Comparison of ENCODE assay signal across 20 cellular contexts in the genomic region with DNA sequence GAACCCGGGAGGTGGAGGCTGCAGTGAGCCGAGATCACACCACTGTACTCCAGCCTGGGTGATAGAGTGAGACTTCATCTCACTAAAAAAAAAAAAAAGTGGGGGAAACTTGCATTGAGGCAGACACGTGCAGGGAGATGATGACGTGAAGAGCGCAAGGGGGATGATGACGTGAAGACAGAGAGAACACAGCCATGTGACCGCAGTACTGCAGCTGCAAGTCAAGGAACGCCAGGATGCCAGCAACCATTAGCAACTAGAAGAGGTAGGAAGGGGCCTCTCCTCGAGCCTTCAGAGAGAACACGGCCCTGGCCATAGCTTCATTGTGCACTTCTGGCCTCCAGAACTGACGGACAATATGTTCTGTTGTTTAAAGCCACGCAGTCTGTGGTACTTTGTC. TPM values are rescaled to one million over a fixed set of nuclear protein-coding genes. Genes with fewer than 3 reads are reported as not detected.
A peak's percentile ranks its signal among the peaks of the same experiment; 100 is the strongest.
DNase-seq lines count a peak whose midpoint lies in the region; ATAC-seq and TF ChIP-seq lines count a peak whose summit lies in the region.
"Had no signal": no experiment of that assay in that cellular context is flagged by ENCODE, and none has a peak within 500 bp of the region (broad histone marks: within the 10 kb centered on the region; RNA-seq: fewer than 3 reads in every experiment).

No MANE protein-coding gene starts in this region.

- intact Hi-C loops in activated CD4-positive, alpha-beta T cell treated with anti-CD3 and anti-CD28 coated beads for 36 hours (cut with DNase I, micrococcal nuclease): loop anchor here in 1 of 2 experiments (2.0 kb wide), 1 partner anchor 29 kb away; the partner anchor contains the start of gene RFT1
- intact Hi-C loops in CD14-positive monocyte (cut with micrococcal nuclease): loop anchor here in 1 of 2 donors (5.0 kb wide), 2 partner anchors 40 to 150 kb away; no protein-coding TSS in a partner anchor
- intact Hi-C loops in activated CD8-positive, alpha-beta T cell treated with anti-CD3 and anti-CD28 coated beads for 36 hours (cut with micrococcal nuclease): no loop called here

- no peaks in the 10 kb centered on the region for H3K27me3 Mint-ChIP-seq in activated CD4-positive, alpha-beta T cell treated with anti-CD3 and anti-CD28 coated beads for 36 hours
- H3K27me3 Mint-ChIP-seq in CD14-positive monocyte (ENCODE audit: low read depth in 3 of 3) (peaks cover 0 to 2% (median 0%) of the 10 kb centered on the region in 3 donors), memory B cell (no peaks in the 10 kb centered on the region)
- no peaks in the 10 kb centered on the region for H3K27me3 Mint-ChIP-seq in activated CD8-positive, alpha-beta T cell treated with anti-CD3 and anti-CD28 coated beads for 36 hours

- H3K27ac Mint-ChIP-seq in activated CD4-positive, alpha-beta T cell treated with anti-CD3 and anti-CD28 coated beads for 36 hours: peak overlapping the region; percentile 89
- peak overlapping the region; percentile 90 to 98 (median 94) for H3K27ac Mint-ChIP-seq in CD14-positive monocyte
- peak overlapping the region; percentile 89 for H3K27ac Mint-ChIP-seq in activated CD8-positive, alpha-beta T cell treated with anti-CD3 and anti-CD28 coated beads for 36 hours
- peak overlapping the region; percentile 7 for H3K27ac Mint-ChIP-seq in memory B cell
- H3K27ac Mint-ChIP-seq: immature natural killer cell had no signal

- H3K4me1 Mint-ChIP-seq in activated CD4-positive, alpha-beta T cell treated with anti-CD3 and anti-CD28 coated beads for 36 hours: peaks cover 76% of the 10 kb centered on the region
- peaks cover 43% of the 10 kb centered on the region for H3K4me1 Mint-ChIP-seq in CD14-positive monocyte
- peaks cover 70% of the 10 kb centered on the region for H3K4me1 Mint-ChIP-seq in activated CD8-positive, alpha-beta T cell treated with anti-CD3 and anti-CD28 coated beads for 36 hours (ENCODE audit: low read depth)
- no peaks in the 10 kb centered on the region for H3K4me1 Mint-ChIP-seq in memory B cell
- H3K4me1 Mint-ChIP-seq: immature natural killer cell had no signal

- POLR2A ChIA-PET in activated CD4-positive, alpha-beta T cell treated with anti-CD3 and anti-CD28 coated beads for 36 hours (lab: Charles Lee): interaction anchor here (0.6 kb wide), 1 partner anchor 44 kb away, joined by 5 read pairs; no protein-coding TSS in a partner anchor
- POLR2A ChIA-PET in activated CD8-positive, alpha-beta T cell treated with anti-CD3 and anti-CD28 coated beads for 36 hours (lab: Charles Lee): interaction anchor here (1.4 to 1.7 kb wide), 3 partner anchors 10 to 28 kb away, joined by 3 to 5 read pairs (median 4); partner anchors contain the start of gene RFT1

- ATAC-seq in activated CD4-positive, alpha-beta T cell treated with anti-CD3 and anti-CD28 coated beads for 36 hours: no peak
- peak; percentile 3 for ATAC-seq in activated CD8-positive, alpha-beta T cell treated with anti-CD3 and anti-CD28 coated beads for 36 hours
- ATAC-seq in memory B cell (ENCODE audit: low read depth) (no peak), GM19463 (IDR thresholded peaks at IDR 0.05; ENCODE audit: unreplicated experiment) (no peak)
- ATAC-seq: SK-N-SH treated with all-trans-retinoic acid at 6 μM for 48 hours had no signal

- peak overlapping the region; percentile 44 for H3K4me3 Mint-ChIP-seq in activated CD4-positive, alpha-beta T cell treated with anti-CD3 and anti-CD28 coated beads for 36 hours
- H3K4me3 Mint-ChIP-seq in CD14-positive monocyte (no peak overlapping the region), memory B cell (no peak overlapping the region)
- H3K4me3 Mint-ChIP-seq in activated CD8-positive, alpha-beta T cell treated with anti-CD3 and anti-CD28 coated beads for 36 hours: peak overlapping the region; percentile 37
- H3K4me3 Mint-ChIP-seq: immature natural killer cell had no signal

- DNase-seq in activated CD4-positive, alpha-beta T cell treated with anti-CD3 and anti-CD28 coated beads for 36 hours: peak; percentile 20
- no peak for DNase-seq in activated CD4-positive, alpha-beta T cell treated with anti-CD3 and anti-CD28 coated beads for 48 hours
- no peak for DNase-seq in CD14-positive monocyte (ENCODE audit: low spot score)
- no peak for DNase-seq in activated CD8-positive, alpha-beta T cell treated with anti-CD3 and anti-CD28 coated beads for 36 hours
- DNase-seq in memory B cell (ENCODE audit: low spot score in 2 of 2): no peak
- no peak for DNase-seq in central memory CD4-positive, alpha-beta T cell
- no peak for DNase-seq in MV-4-11 (lab: John Stamatoyannopoulos, UW)
- DNase-seq: activated CD4-positive, alpha-beta T cell treated with anti-CD3 and anti-CD28 coated beads for 1 hour; amygdala; DMS 273 treated with DMSO at 0.1 percent for 48 hours; immature natural killer cell; left ventricle myocardium inferior; mucosa of descending colon; NCI-H146; NCI-H2171; NCI-H526; nucleus accumbens; retina had no signal

- CTCF ChIA-PET in activated CD4-positive, alpha-beta T cell treated with anti-CD3 and anti-CD28 coated beads for 36 hours (lab: Charles Lee): interaction anchor here (0.7 to 1.8 kb wide), 4 partner anchors 9 to 174 kb away, joined by 3 to 9 read pairs (median 5); no protein-coding TSS in a partner anchor
- CTCF ChIA-PET in activated CD8-positive, alpha-beta T cell treated with anti-CD3 and anti-CD28 coated beads for 36 hours (lab: Charles Lee): interaction anchor here (0.8 to 2.2 kb wide), 3 partner anchors 9 to 32 kb away, joined by 4 to 18 read pairs (median 7); no protein-coding TSS in a partner anchor

- H3K36me3 Mint-ChIP-seq in activated CD4-positive, alpha-beta T cell treated with anti-CD3 and anti-CD28 coated beads for 36 hours (ENCODE audit: low read depth): peaks cover 68% of the 10 kb centered on the region
- H3K36me3 Mint-ChIP-seq in CD14-positive monocyte (peaks cover 43 to 71% of the 10 kb centered on the region in 2 donors), memory B cell (peaks cover 26% of the 10 kb centered on the region)
- H3K36me3 Mint-ChIP-seq in activated CD8-positive, alpha-beta T cell treated with anti-CD3 and anti-CD28 coated beads for 36 hours (ENCODE audit: low read depth): peaks cover 61% of the 10 kb centered on the region

- no peaks in the 10 kb centered on the region for H3K9me3 Mint-ChIP-seq in activated CD4-positive, alpha-beta T cell treated with anti-CD3 and anti-CD28 coated beads for 36 hours (ENCODE audit: low read depth)
- H3K9me3 Mint-ChIP-seq in CD14-positive monocyte: no peaks in the 10 kb centered on the region
- no peaks in the 10 kb centered on the region for H3K9me3 Mint-ChIP-seq in activated CD8-positive, alpha-beta T cell treated with anti-CD3 and anti-CD28 coated beads for 36 hours
- H3K9me3 Mint-ChIP-seq in memory B cell: no peaks in the 10 kb centered on the region
- H3K9me3 Mint-ChIP-seq: immature natural killer cell had no signal

- no peak for TF ChIP-seq CTCF in CD14-positive monocyte (IDR thresholded peaks at IDR 0.05)
- no peak for TF ChIP-seq CTCF in activated CD8-positive, alpha-beta T cell treated with anti-CD3 and anti-CD28 coated beads for 36 hours (IDR thresholded peaks at IDR 0.05)

RNA-seq across cellular contexts. Expression of gene RFT1, which starts 28.3 kb away (rescaled TPM):
- 10 to 100 TPM; 39.8 to 49.0 TPM for total RNA-seq in activated CD4-positive, alpha-beta T cell treated with anti-CD3 and anti-CD28 coated beads for 36 hours
- 10 to 100 TPM; 25.6 to 34.9 TPM for polyA plus RNA-seq in CD14-positive monocyte
- total RNA-seq in activated CD8-positive, alpha-beta T cell treated with anti-CD3 and anti-CD28 coated beads for 36 hours: 10 to 100 TPM; 42.5 to 42.9 TPM

RNA-seq across cellular contexts. Expression of gene SFMBT1, which starts 56.1 kb away (rescaled TPM):
- 10 to 100 TPM; 14.5 to 20.3 TPM for total RNA-seq in activated CD4-positive, alpha-beta T cell treated with anti-CD3 and anti-CD28 coated beads for 36 hours
- under 1 TPM; 0.61 to 0.91 TPM for polyA plus RNA-seq in CD14-positive monocyte
- 10 to 100 TPM; 17.8 to 20.1 TPM for total RNA-seq in activated CD8-positive, alpha-beta T cell treated with anti-CD3 and anti-CD28 coated beads for 36 hours

RNA-seq across cellular contexts. Expression of gene PRKCD, which starts 59.1 kb away (rescaled TPM):
- 10 to 100 TPM; 22.0 to 26.5 TPM for total RNA-seq in activated CD4-positive, alpha-beta T cell treated with anti-CD3 and anti-CD28 coated beads for 36 hours
- 100 to 1,000 TPM; 123 to 158 TPM for polyA plus RNA-seq in CD14-positive monocyte
- total RNA-seq in activated CD8-positive, alpha-beta T cell treated with anti-CD3 and anti-CD28 coated beads for 36 hours: 10 to 100 TPM; 18.7 to 21.5 TPM

Comparison
In these comparisons a context has a peak if more than half of its experiments do, and no peak if none do; other contexts are left out.
1. H3K27ac Mint-ChIP-seq: peak in every context shown above with its lines; median percentile 94 in CD14-positive monocyte; 89 in activated CD4-positive, alpha-beta T cell treated with anti-CD3 and anti-CD28 coated beads for 36 hours; 89 in activated CD8-positive, alpha-beta T cell treated with anti-CD3 and anti-CD28 coated beads for 36 hours; 7 in memory B cell.
2. H3K4me3 Mint-ChIP-seq: peak in activated CD4-positive, alpha-beta T cell treated with anti-CD3 and anti-CD28 coated beads for 36 hours (single experiment) and activated CD8-positive, alpha-beta T cell treated with anti-CD3 and anti-CD28 coated beads for 36 hours (single experiment); none in CD14-positive monocyte (0 of 2) and memory B cell (single experiment).